Comparison of ENCODE assay signal across 8 cellular contexts in the genomic region with DNA sequence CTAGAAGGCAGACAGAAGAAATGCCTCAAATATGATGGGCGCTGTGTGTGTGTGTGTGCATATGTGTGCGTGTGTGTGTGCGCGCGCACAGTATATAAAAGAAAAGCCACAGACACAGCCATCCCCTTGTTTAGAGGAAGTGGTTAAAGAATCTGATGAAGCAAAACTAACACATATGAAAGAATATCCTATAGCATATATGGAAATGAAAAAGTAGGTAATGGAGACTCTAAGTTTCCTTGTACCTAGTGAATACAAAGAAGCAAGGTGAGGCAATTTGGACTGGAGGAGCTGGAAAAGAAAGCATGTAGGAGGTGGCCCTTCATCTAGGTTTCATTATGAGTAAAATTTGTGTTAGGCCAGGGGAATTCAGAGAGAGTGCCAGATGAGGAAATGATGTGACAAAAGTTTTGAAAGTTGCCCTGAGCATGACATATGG. TPM values are rescaled to one million over a fixed set of nuclear protein-coding genes. Genes with fewer than 3 reads are reported as not detected.
A peak's percentile ranks its signal among the peaks of the same experiment; 100 is the strongest.
DNase-seq lines count a peak whose midpoint lies in the region; ATAC-seq and TF ChIP-seq lines count a peak whose summit lies in the region.

No MANE protein-coding gene starts in this region.

- H3K9me3 ChIP-seq in upper lobe of left lung (no peaks in the 10 kb centered on the region), esophagus muscularis mucosa (no peaks in the 10 kb centered on the region)

- H3K27ac ChIP-seq in upper lobe of left lung: no peak overlapping the region
- H3K27ac ChIP-seq in esophagus muscularis mucosa (replicated peaks in 1 of 4): no peak overlapping the region

- H3K9me3 Mint-ChIP-seq in activated CD4-positive, alpha-beta T cell treated with anti-CD3 and anti-CD28 coated beads, Interleukin-2, amount 10 ng/mL, durations not matched to agents 7 days and 5 days: no peaks in the 10 kb centered on the region

- H3K4me3 Mint-ChIP-seq in activated CD4-positive, alpha-beta T cell treated with anti-CD3 and anti-CD28 coated beads, Interleukin-2, amount 10 ng/mL, durations not matched to agents 7 days and 5 days: no peak overlapping the region

- H3K36me3 ChIP-seq in upper lobe of left lung (no peaks in the 10 kb centered on the region), esophagus muscularis mucosa (peaks cover 0 to 16% (median 3%) of the 10 kb centered on the region in 4 donors)

- 57 to 63% methylated on average over 5 of the region's 5 CpGs for WGBS in upper lobe of left lung, 2 donors
- 76% methylated on average over 5 of the region's 5 CpGs for WGBS in esophagus muscularis mucosa

- H3K4me3 ChIP-seq in upper lobe of left lung (no peak overlapping the region), esophagus muscularis mucosa (no peak overlapping the region)

- ATAC-seq in GM19351 (IDR thresholded peaks at IDR 0.05; ENCODE audit: unreplicated experiment) (peak; percentile 70), HG03066 (IDR thresholded peaks at IDR 0.05; ENCODE audit: low read depth, unreplicated experiment) (peak; percentile 66), upper lobe of left lung (ENCODE audit: low FRiP score in 2 of 2) (no peak), HG02571 (IDR thresholded peaks at IDR 0.05; ENCODE audit: unreplicated experiment) (no peak)

- H3K4me1 Mint-ChIP-seq in activated CD4-positive, alpha-beta T cell treated with anti-CD3 and anti-CD28 coated beads, Interleukin-2, amount 10 ng/mL, durations not matched to agents 7 days and 5 days: no peaks in the 10 kb centered on the region

- H3K4me1 ChIP-seq in upper lobe of left lung (no peaks in the 10 kb centered on the region), esophagus muscularis mucosa (no peaks in the 10 kb centered on the region)

- no peak for TF ChIP-seq CTCF in upper lobe of left lung (IDR thresholded peaks at IDR 0.05)
- no peak for TF ChIP-seq CTCF in esophagus muscularis mucosa (IDR thresholded peaks at IDR 0.05)

- H3K27me3 ChIP-seq in upper lobe of left lung (no peaks in the 10 kb centered on the region), esophagus muscularis mucosa (no peaks in the 10 kb centered on the region)

- intact Hi-C loops in esophagus muscularis mucosa (cut with DNase I): no loop called here

- TF ChIP-seq POLR2A in upper lobe of left lung (IDR thresholded peaks at IDR 0.05): no peak
- TF ChIP-seq POLR2A in esophagus muscularis mucosa (IDR thresholded peaks at IDR 0.05; ENCODE audit: low read depth): no peak

- no peaks in the 10 kb centered on the region for H3K27me3 Mint-ChIP-seq in activated CD4-positive, alpha-beta T cell treated with anti-CD3 and anti-CD28 coated beads, Interleukin-2, amount 10 ng/mL, durations not matched to agents 7 days and 5 days

- TF ChIP-seq EP300 in upper lobe of left lung (IDR thresholded peaks at IDR 0.05): no peak
- TF ChIP-seq EP300 in esophagus muscularis mucosa (IDR thresholded peaks at IDR 0.05): no peak

- peak; percentile 6 for DNase-seq in CD1c-positive myeloid dendritic cell (ENCODE audit: extremely low spot score)
- peak; percentile 51 for DNase-seq in activated CD4-positive, alpha-beta T cell treated with anti-CD3 and anti-CD28 coated beads, Interleukin-2, amount 10 ng/mL, durations not matched to agents 7 days and 5 days
- DNase-seq in NCI-H524 treated with DMSO at 0.1 percent for 48 hours (lab: John Stamatoyannopoulos, UW): no peak
- DNase-seq in upper lobe of left lung: no peak
- no peak for DNase-seq in esophagus muscularis mucosa (ENCODE audit: extremely low spot score)

- no peak overlapping the region for H3K27ac Mint-ChIP-seq in activated CD4-positive, alpha-beta T cell treated with anti-CD3 and anti-CD28 coated beads, Interleukin-2, amount 10 ng/mL, durations not matched to agents 7 days and 5 days

- peaks cover 23% of the 10 kb centered on the region for H3K36me3 Mint-ChIP-seq in activated CD4-positive, alpha-beta T cell treated with anti-CD3 and anti-CD28 coated beads, Interleukin-2, amount 10 ng/mL, durations not matched to agents 7 days and 5 days (ENCODE audit: low read depth)

- POLR2A ChIA-PET in activated CD4-positive, alpha-beta T cell treated with anti-CD3 and anti-CD28 coated beads, Interleukin-2, amount 10 ng/mL, durations not matched to agents 7 days and 5 days (lab: Charles Lee): no interaction called here

- CTCF ChIA-PET in activated CD4-positive, alpha-beta T cell treated with anti-CD3 and anti-CD28 coated beads, Interleukin-2, amount 10 ng/mL, durations not matched to agents 7 days and 5 days (lab: Charles Lee): no interaction called here

RNA-seq across cellular contexts. Expression of a gene that starts 58.6 kb away (rescaled TPM):
- total RNA-seq in activated CD4-positive, alpha-beta T cell treated with anti-CD3 and anti-CD28 coated beads, Interleukin-2, amount 10 ng/mL, durations not matched to agents 7 days and 5 days: under 1 TPM; 0.48 to 0.67 TPM
- total RNA-seq in upper lobe of left lung: under 1 TPM in 3 of 6 donors, not detected in 3; 0.11 to 0.49 (median 0.20) TPM
- under 1 TPM in 3 of 4 donors, not detected in 1; 0.33 to 0.83 (median 0.39) TPM for total RNA-seq in esophagus muscularis mucosa

Comparison
In these comparisons a context has a peak if more than half of its experiments do, and no peak if none do; other contexts are left out.
1. DNase-seq: peak in CD1c-positive myeloid dendritic cell (single experiment) and activated CD4-positive, alpha-beta T cell treated with anti-CD3 and anti-CD28 coated beads, Interleukin-2, amount 10 ng/mL, durations not matched to agents 7 days and 5 days (single experiment); none in NCI-H524 treated with DMSO at 0.1 percent for 48 hours (single experiment), upper lobe of left lung (0 of 2) and esophagus muscularis mucosa (single experiment).
2. ATAC-seq: peak in GM19351 (single experiment) and HG03066 (single experiment); none in upper lobe of left lung (0 of 2) and HG02571 (single experiment).